Comparison of ENCODE assay signal across 8 cellular contexts in the genomic region with DNA sequence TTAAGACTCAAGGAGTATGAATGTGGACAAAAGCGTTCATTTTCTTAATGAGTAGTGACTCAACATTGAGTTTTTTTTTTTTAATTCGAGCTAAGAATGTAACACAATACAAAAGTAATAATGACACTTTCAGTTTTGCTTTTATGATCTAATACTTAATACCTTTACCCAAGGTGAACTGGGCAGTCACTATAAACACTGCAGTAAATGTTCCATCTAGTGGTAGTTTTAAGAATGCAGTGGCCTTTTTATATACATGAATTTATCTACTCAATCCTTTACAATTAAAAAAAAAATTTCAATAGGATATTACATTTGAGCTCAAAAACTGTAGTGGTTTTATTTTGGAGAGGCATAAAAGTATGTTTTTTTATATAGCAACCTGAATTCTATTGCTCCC. TPM values are rescaled to one million over a fixed set of nuclear protein-coding genes. Genes with fewer than 3 reads are reported as not detected.
A peak's percentile ranks its signal among the peaks of the same experiment; 100 is the strongest.
DNase-seq lines count a peak whose midpoint lies in the region; ATAC-seq and TF ChIP-seq lines count a peak whose summit lies in the region.

No MANE protein-coding gene starts in this region.

- no peak overlapping the region for H2AFZ ChIP-seq in PC-3 (ENCODE audit: low read length)

- H3F3A ChIP-seq in DOHH2 (ENCODE audit: control insufficient read depth, insufficient read depth), result no peaks in the 10 kb centered on the region
- H3F3A ChIP-seq in PC-3 (ENCODE audit: low read length, unreplicated experiment), result no peaks in the 10 kb centered on the region

- H3K9ac ChIP-seq in PC-3 (ENCODE audit: low read length), result no peak overlapping the region

- H3K4me2 ChIP-seq in DOHH2 (ENCODE audit: low read length) (no peak overlapping the region), PC-3 (ENCODE audit: low read length) (no peak overlapping the region)

- H3K9me2 ChIP-seq in DOHH2 (replicated peaks; ENCODE audit: control insufficient read depth, low read length) (no peaks in the 10 kb centered on the region), PC-3 (replicated peaks; ENCODE audit: low read length) (no peaks in the 10 kb centered on the region)

- peak; percentile 73 for ATAC-seq in GM21447 (IDR thresholded peaks at IDR 0.05; ENCODE audit: unreplicated experiment)
- peak; percentile 33; the same call in 1 of the 2 replicates for ATAC-seq in PC-3
- peak; percentile 72 for ATAC-seq in esophagus mucosa
- ATAC-seq in stimulated activated effector memory CD8-positive, alpha-beta T cell treated with anti-CD3 and anti-CD28 coated beads, Interleukin-12 subunit alpha, Interleukin-12 subunit beta, amount 100 ng/mL, for 72 hours, result peak; percentile 79
- ATAC-seq in HG03175 (IDR thresholded peaks at IDR 0.05; ENCODE audit: unreplicated experiment), result no peak

- H3K4me3 Mint-ChIP-seq in stimulated activated effector memory CD8-positive, alpha-beta T cell treated with anti-CD3 and anti-CD28 coated beads, Interleukin-12 subunit alpha, Interleukin-12 subunit beta, amount 100 ng/mL, for 72 hours, result no peak overlapping the region

- peaks cover 2% of the 10 kb centered on the region for H3K4me1 Mint-ChIP-seq in stimulated activated effector memory CD8-positive, alpha-beta T cell treated with anti-CD3 and anti-CD28 coated beads, Interleukin-12 subunit alpha, Interleukin-12 subunit beta, amount 100 ng/mL, for 72 hours

- CTCF ChIA-PET in PC-3 (lab: Charles Lee), result interaction anchor here (0.6 to 2.8 kb wide), 7 partner anchors 31 to 268 kb away, joined by 3 to 27 read pairs (median 3); no protein-coding TSS in a partner anchor

- TF ChIP-seq CTCF in DOHH2 (IDR thresholded peaks at IDR 0.05; ENCODE audit: low read depth, low read length, poor library complexity, severe bottlenecking) (peak; percentile 48), PC-3 (conservative IDR thresholded peaks at IDR 0.05; ENCODE audit: low read depth, low read length) (peak; percentile 71)

- POLR2A ChIA-PET in PC-3 (lab: Charles Lee; ENCODE audit: unreplicated experiment), result no interaction called here

- H4K20me1 ChIP-seq in DOHH2 (ENCODE audit: control insufficient read depth, insufficient read depth, low read depth, low read length), result no peaks in the 10 kb centered on the region
- H4K20me1 ChIP-seq in PC-3 (ENCODE audit: low read length), result no peaks in the 10 kb centered on the region

- no TSS peak for BruUV-seq in PC-3 (replicated peaks; lab: Mats Ljungman, UMichigan)

- H3K27ac ChIP-seq in DOHH2 (ENCODE audit: low read depth, low read length), result no peak overlapping the region
- no peak overlapping the region for H3K27ac ChIP-seq in PC-3 (ENCODE audit: low read length)

- peak overlapping the region; percentile 45 for H3K27ac Mint-ChIP-seq in stimulated activated effector memory CD8-positive, alpha-beta T cell treated with anti-CD3 and anti-CD28 coated beads, Interleukin-12 subunit alpha, Interleukin-12 subunit beta, amount 100 ng/mL, for 72 hours

- H3K4me3 ChIP-seq in DOHH2 (ENCODE audit: low read length), result no peak overlapping the region
- H3K4me3 ChIP-seq in PC-3 (ENCODE audit: low read length), result no peak overlapping the region

- no peaks in the 10 kb centered on the region for H3K9me3 Mint-ChIP-seq in stimulated activated effector memory CD8-positive, alpha-beta T cell treated with anti-CD3 and anti-CD28 coated beads, Interleukin-12 subunit alpha, Interleukin-12 subunit beta, amount 100 ng/mL, for 72 hours

- H3K36me3 ChIP-seq in DOHH2 (ENCODE audit: control insufficient read depth, low read length) (peaks cover 4% of the 10 kb centered on the region; the same call in 1 of the 2 replicates), PC-3 (ENCODE audit: low read depth, low read length) (no peaks in the 10 kb centered on the region)

- H3K4me1 ChIP-seq in DOHH2 (ENCODE audit: control insufficient read depth, low read length) (no peaks in the 10 kb centered on the region), PC-3 (ENCODE audit: insufficient read depth, low read length) (peaks cover 13% of the 10 kb centered on the region)

- H3K36me3 Mint-ChIP-seq in stimulated activated effector memory CD8-positive, alpha-beta T cell treated with anti-CD3 and anti-CD28 coated beads, Interleukin-12 subunit alpha, Interleukin-12 subunit beta, amount 100 ng/mL, for 72 hours, result peaks cover 32% of the 10 kb centered on the region

- H3K27me3 ChIP-seq in DOHH2 (ENCODE audit: control insufficient read depth, low read length) (no peaks in the 10 kb centered on the region), PC-3 (ENCODE audit: low read length) (no peaks in the 10 kb centered on the region)

- H3K9me3 ChIP-seq in DOHH2 (ENCODE audit: control insufficient read depth, insufficient read depth, low read length), result no peaks in the 10 kb centered on the region
- H3K9me3 ChIP-seq in PC-3 (ENCODE audit: low read length), result no peaks in the 10 kb centered on the region

- intact Hi-C loops in PC-3 (cut with micrococcal nuclease), result loop anchor here (1.0 kb wide), 2 partner anchors 103 to 240 kb away; no protein-coding TSS in a partner anchor

- DNase-seq in PC-3, result peak; percentile 55
- DNase-seq in stimulated activated effector memory CD8-positive, alpha-beta T cell treated with anti-CD3 and anti-CD28 coated beads, Interleukin-12 subunit alpha, Interleukin-12 subunit beta, amount 100 ng/mL, for 72 hours (ENCODE audit: low spot score in 2 of 2), result no peak
- no peak for DNase-seq in retina
- DNase-seq in hypothalamus (lab: John Stamatoyannopoulos, UW), result no peak

- no peaks in the 10 kb centered on the region for H3K79me2 ChIP-seq in DOHH2 (ENCODE audit: control insufficient read depth, low read length)
- H3K79me2 ChIP-seq in PC-3 (ENCODE audit: low read length), result no peaks in the 10 kb centered on the region

RNA-seq across cellular contexts. Expression of a gene that starts 33.9 kb away (rescaled TPM):
- total RNA-seq in PC-3 (2014; rRNA removed) (22.6 and 24.4 TPM in 2 replicates), esophagus mucosa (6.8 TPM)
